ENCODE assay signal across 13 cellular contexts in genomic region chr20:58555078-58555765, GRCh38. TPM values are rescaled to one million over a fixed set of nuclear protein-coding genes. Genes with fewer than 3 reads are reported as not detected.
DNase-seq lines count a peak whose midpoint lies in the region; ATAC-seq and TF ChIP-seq lines count a peak whose summit lies in the region.
"Had no signal": no experiment of that assay in that cellular context is flagged by ENCODE, and none has a peak within 500 bp of the region (broad histone marks: within the 10 kb centered on the region; RNA-seq: fewer than 3 reads in every experiment).

No MANE protein-coding gene starts in this region.

- CTCF ChIA-PET in mammary epithelial cell (lab: Charles Lee; ENCODE audit: low non-redundant PET) = no interaction called here

- dilution Hi-C loops in mammary epithelial cell (cut with HindIII; ENCODE audit: low sequenced_read_pairs) = no loop called here

- in situ Hi-C loops in mammary epithelial cell (cut with MboI; ENCODE audit: low sequenced_read_pairs in 2 of 2) = no loop called here

- H3K4me1 ChIP-seq in mammary epithelial cell (ENCODE audit: insufficient read depth, low read length) = no peaks in the 10 kb centered on the region
- H3K4me1 ChIP-seq in testis = no peaks in the 10 kb centered on the region

- H3K4me3 ChIP-seq in mammary epithelial cell (replicated peaks in 1 of 3; ENCODE audit: insufficient read depth in 1 of 3, low read depth in 2 of 3, low read length in 3 of 3) = no peak overlapping the region
- no peak overlapping the region for H3K4me3 ChIP-seq in kidney epithelial cell (ENCODE audit: low read depth, low read length)
- H3K4me3 ChIP-seq in testis = no peak overlapping the region
- H3K4me3 ChIP-seq: BLaER1 treated with 17β-estradiol and CSF1 and Interleukin-3, amounts not matched to agents 10 nM and 100 nM had no signal

- H2AFZ ChIP-seq in mammary epithelial cell (ENCODE audit: low read depth, low read length) = no peak overlapping the region

- H3K27me3 ChIP-seq in mammary epithelial cell (ENCODE audit: insufficient read depth, low read length) = peaks cover 2% of the 10 kb centered on the region
- H3K27me3 ChIP-seq in kidney epithelial cell (ENCODE audit: control insufficient read depth, insufficient read depth, low read length) = no peaks in the 10 kb centered on the region
- H3K27me3 ChIP-seq in testis = no peaks in the 10 kb centered on the region
- H3K27me3 ChIP-seq: BLaER1 treated with 17β-estradiol and CSF1 and Interleukin-3, amounts not matched to agents 10 nM and 100 nM had no signal

- H3K9ac ChIP-seq in mammary epithelial cell (ENCODE audit: insufficient read depth, low read length) = no peak overlapping the region
- H3K9ac ChIP-seq: BLaER1 treated with 17β-estradiol and CSF1 and Interleukin-3, amounts not matched to agents 10 nM and 100 nM had no signal

- no peak for ATAC-seq in HG03378 (IDR thresholded peaks at IDR 0.05; ENCODE audit: unreplicated experiment)
- ATAC-seq: stimulated activated naive CD8-positive, alpha-beta T cell treated with anti-CD3 and anti-CD28 coated beads, Interleukin-15, Interleukin-2, amounts not matched to agents 100 U/mL and 50 U/mL, for 24 hours had no signal

- no peaks in the 10 kb centered on the region for H3K36me3 ChIP-seq in mammary epithelial cell (ENCODE audit: insufficient read depth, low read length)
- H3K36me3 ChIP-seq in kidney epithelial cell (ENCODE audit: control insufficient read depth, insufficient read depth, low read length) = no peaks in the 10 kb centered on the region
- no peaks in the 10 kb centered on the region for H3K36me3 ChIP-seq in testis (ENCODE audit: low read depth, missing control alignments)
- H3K36me3 ChIP-seq: BLaER1 treated with 17β-estradiol and CSF1 and Interleukin-3, amounts not matched to agents 10 nM and 100 nM had no signal

- intact Hi-C loops in mammary epithelial cell (cut with micrococcal nuclease) = loop anchor here (5.0 kb wide), 1 partner anchor 97 kb away; the partner anchor contains the start of gene STX16
- intact Hi-C loops in testis (cut with DNase I; ENCODE audit: low total_unique reads) = no loop called here

- no peak for TF ChIP-seq POLR2A in testis (IDR thresholded peaks at IDR 0.05)

- H3K9me3 ChIP-seq in mammary epithelial cell (replicated peaks; ENCODE audit: insufficient read depth, low read length) (no peaks in the 10 kb centered on the region), testis (no peaks in the 10 kb centered on the region)
- H3K9me3 ChIP-seq: BLaER1 treated with 17β-estradiol and CSF1 and Interleukin-3, amounts not matched to agents 10 nM and 100 nM had no signal

- TF ChIP-seq CTCF in AG09319 (IDR thresholded peaks at IDR 0.05; ENCODE audit: low read depth, low read length) (no peak), mammary epithelial cell (conservative IDR thresholded peaks at IDR 0.05 in 1 of 2, IDR thresholded peaks at IDR 0.05 in 1 of 2; ENCODE audit: extremely low read depth in 1 of 2, insufficient read depth in 1 of 2, low read depth in 1 of 2, low read length in 2 of 2) (no peak), kidney epithelial cell (IDR thresholded peaks at IDR 0.05; ENCODE audit: insufficient read depth, low read length, poor library complexity, severe bottlenecking) (no peak), testis (IDR thresholded peaks at IDR 0.05) (no peak)

- no peaks in the 10 kb centered on the region for H3K79me2 ChIP-seq in mammary epithelial cell (ENCODE audit: insufficient read depth, low read length)

- DNase-seq in AG09319 (ENCODE audit: extremely low read depth, low read depth) (peak; percentile 27), LHCN-M2 (ENCODE audit: low read depth) (peak; percentile 83), mammary epithelial cell (peak; percentile 77), kidney epithelial cell (ENCODE audit: low read depth) (peak; percentile 65), mesenteric fat pad (ENCODE audit: low spot score) (no peak), testis (no peak), NCI-H1092 treated with DMSO at 0.1 percent for 48 hours (lab: John Stamatoyannopoulos, UW) (no peak)
- DNase-seq: NCI-H1092; stimulated activated CD4-positive, alpha-beta T cell treated with anti-CD3 and anti-CD28 coated beads, Interleukin-1b, Interleukin-23, amount 100 ng/mL, for 48 hours; stimulated activated naive CD8-positive, alpha-beta T cell treated with anti-CD3 and anti-CD28 coated beads, Interleukin-15, Interleukin-2, amounts not matched to agents 100 U/mL and 50 U/mL, for 24 hours; SW 1271 had no signal

- H3K27ac ChIP-seq in mammary epithelial cell (ENCODE audit: insufficient read depth, low read depth, low read length) (no peak overlapping the region), testis (no peak overlapping the region)
- H3K27ac ChIP-seq: BLaER1 treated with 17β-estradiol and CSF1 and Interleukin-3, amounts not matched to agents 10 nM and 100 nM had no signal

- WGBS in mammary epithelial cell (ENCODE audit: low coverage, missing lambda C conversion rate) = 50% methylated on average over 3 of the region's 3 CpGs
- WGBS in testis, 2 donors = 85% methylated on average over 3 of the region's 3 CpGs

- no peak overlapping the region for H3K4me2 ChIP-seq in mammary epithelial cell (ENCODE audit: insufficient read depth, low read depth, low read length)
- H3K4me2 ChIP-seq: BLaER1 treated with 17β-estradiol and CSF1 and Interleukin-3, amounts not matched to agents 10 nM and 100 nM had no signal

- no peaks in the 10 kb centered on the region for H4K20me1 ChIP-seq in mammary epithelial cell (ENCODE audit: insufficient read depth, low read length)
- H4K20me1 ChIP-seq: BLaER1 treated with 17β-estradiol and CSF1 and Interleukin-3, amounts not matched to agents 10 nM and 100 nM had no signal

- BruUV-seq in mammary epithelial cell (replicated peaks; lab: Mats Ljungman, UMichigan) = no TSS peak

RNA-seq across cellular contexts. Expression of gene APCDD1L, which starts 40.0 kb away (rescaled TPM):
- total RNA-seq in LHCN-M2 (2014; rRNA removed) (0.34 and 0.96 TPM in 2 replicates), mammary epithelial cell (1 to 10 TPM; 1.7 to 3.6 TPM), kidney epithelial cell (5.1 and 5.9 TPM in 2 replicates), mesenteric fat pad (not detected), testis (under 1 TPM in 1 of 2 donors, not detected in 1; 0.12 TPM)
- 0.91 TPM for polyA plus RNA-seq in LHCN-M2 (2012)
- polyA plus RNA-seq in mammary epithelial cell (2.7 TPM), testis (ENCODE audit: insufficient read depth, low read depth, low replicate concordance) (0.20 TPM)
- not detected for polyA minus RNA-seq in mammary epithelial cell

Comparison
In these comparisons a context has a peak if more than half of its experiments do, and no peak if none do; other contexts are left out.
1. DNase-seq: peak in AG09319 (single experiment), LHCN-M2 (single experiment), mammary epithelial cell (single experiment) and kidney epithelial cell (single experiment); none in mesenteric fat pad (single experiment), testis (single experiment) and NCI-H1092 treated with DMSO at 0.1 percent for 48 hours (single experiment).